8 cellular contexts compared by ENCODE assay signal in the genomic region with DNA sequence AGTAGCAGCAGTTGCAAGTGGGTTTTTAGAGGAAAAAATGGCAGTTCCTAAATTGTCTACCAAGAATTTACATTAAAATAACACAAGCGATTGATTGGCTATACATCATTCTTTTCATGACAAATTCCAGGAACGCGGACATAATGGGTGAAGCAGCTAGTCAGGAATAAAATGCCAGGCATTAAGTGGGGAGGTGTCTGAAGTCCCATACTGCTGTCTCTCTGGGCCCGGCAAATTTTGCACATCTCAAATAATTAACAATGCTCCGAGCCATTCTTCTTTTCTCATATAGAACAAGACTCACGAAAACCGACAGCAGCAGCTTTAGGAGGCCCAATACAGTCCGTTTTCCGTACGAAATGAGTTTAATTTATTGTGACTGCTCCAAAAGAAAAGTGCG. TPM values are rescaled to one million over a fixed set of nuclear protein-coding genes. Genes with fewer than 3 reads are reported as not detected.
DNase-seq lines count a peak whose midpoint lies in the region; ATAC-seq and TF ChIP-seq lines count a peak whose summit lies in the region.

No MANE protein-coding gene starts in this region.

- POLR2A ChIA-PET in activated CD8-positive, alpha-beta T cell treated with anti-CD3 and anti-CD28 coated beads for 36 hours (lab: Charles Lee), result interaction anchor here (0.6 to 5.7 kb wide), 13 partner anchors 9 to 245 kb away, joined by 3 to 60 read pairs (median 11); a partner anchor contains a TSS

- peak overlapping the region; percentile 99 for H3K4me3 ChIP-seq in iPS-11a (ENCODE audit: low read depth, low read length)

- no peak for TF ChIP-seq CTCF in activated CD8-positive, alpha-beta T cell treated with anti-CD3 and anti-CD28 coated beads for 36 hours (IDR thresholded peaks at IDR 0.05)

- no peak for ATAC-seq in activated CD8-positive, alpha-beta T cell treated with anti-CD3 and anti-CD28 coated beads for 36 hours
- no peak for ATAC-seq in stimulated activated naive B cell treated with anti-CD40 and anti-IgM and Interleukin-4, amounts not matched to agents 10 μg/mL and 1 μg/mL and 100 μg/mL, for 72 hours (replicated peaks)
- ATAC-seq in HG03469 (IDR thresholded peaks at IDR 0.05; ENCODE audit: unreplicated experiment), result no peak
- no peak for ATAC-seq in HG03159 (IDR thresholded peaks at IDR 0.05; ENCODE audit: unreplicated experiment)
- no peak for ATAC-seq in sciatic nerve

- intact Hi-C loops in activated CD8-positive, alpha-beta T cell treated with anti-CD3 and anti-CD28 coated beads for 36 hours (cut with micrococcal nuclease), result loop anchor here (1.0 to 10.0 kb wide), 3 partner anchors 15 to 495 kb away; a partner anchor contains a TSS
- intact Hi-C loops in sciatic nerve (cut with DNase I), result no loop called here

- H3K9me3 Mint-ChIP-seq in activated CD8-positive, alpha-beta T cell treated with anti-CD3 and anti-CD28 coated beads for 36 hours, result no peaks in the 10 kb centered on the region
- no peaks in the 10 kb centered on the region for H3K9me3 Mint-ChIP-seq in stimulated activated naive B cell treated with anti-CD40 and anti-IgM and Interleukin-4, amounts not matched to agents 10 μg/mL and 1 μg/mL and 100 μg/mL, for 72 hours

- peak overlapping the region; percentile 98 for H3K27ac Mint-ChIP-seq in activated CD8-positive, alpha-beta T cell treated with anti-CD3 and anti-CD28 coated beads for 36 hours
- H3K27ac Mint-ChIP-seq in stimulated activated naive B cell treated with anti-CD40 and anti-IgM and Interleukin-4, amounts not matched to agents 10 μg/mL and 1 μg/mL and 100 μg/mL, for 72 hours, result peak overlapping the region; percentile 98

- DNase-seq in NCI-H1092 treated with DMSO at 0.1 percent for 48 hours (lab: John Stamatoyannopoulos, UW) (peak; percentile 42), NCI-H1092 (lab: John Stamatoyannopoulos, UW) (no peak), sciatic nerve (ENCODE audit: low spot score) (no peak)
- DNase-seq in activated CD8-positive, alpha-beta T cell treated with anti-CD3 and anti-CD28 coated beads for 36 hours, result no peak
- DNase-seq in stimulated activated naive B cell treated with anti-CD40 and anti-IgM and Interleukin-4, amounts not matched to agents 10 μg/mL and 1 μg/mL and 100 μg/mL, for 72 hours, result no peak

- peak overlapping the region; percentile 90 for H3K4me3 Mint-ChIP-seq in activated CD8-positive, alpha-beta T cell treated with anti-CD3 and anti-CD28 coated beads for 36 hours
- peak overlapping the region; percentile 93 to 96 for H3K4me3 Mint-ChIP-seq in stimulated activated naive B cell treated with anti-CD40 and anti-IgM and Interleukin-4, amounts not matched to agents 10 μg/mL and 1 μg/mL and 100 μg/mL, for 72 hours

- peaks cover 66% of the 10 kb centered on the region for H3K36me3 Mint-ChIP-seq in activated CD8-positive, alpha-beta T cell treated with anti-CD3 and anti-CD28 coated beads for 36 hours (ENCODE audit: low read depth)
- H3K36me3 Mint-ChIP-seq in stimulated activated naive B cell treated with anti-CD40 and anti-IgM and Interleukin-4, amounts not matched to agents 10 μg/mL and 1 μg/mL and 100 μg/mL, for 72 hours, result peaks cover 31 to 49% of the 10 kb centered on the region in 2 donors

- CTCF ChIA-PET in activated CD8-positive, alpha-beta T cell treated with anti-CD3 and anti-CD28 coated beads for 36 hours (lab: Charles Lee), result interaction anchor here (0.7 to 3.9 kb wide), 16 partner anchors 9 to 242 kb away, joined by 3 to 30 read pairs (median 4); a partner anchor contains a TSS

- H3K27me3 Mint-ChIP-seq in activated CD8-positive, alpha-beta T cell treated with anti-CD3 and anti-CD28 coated beads for 36 hours, result no peaks in the 10 kb centered on the region
- no peaks in the 10 kb centered on the region for H3K27me3 Mint-ChIP-seq in stimulated activated naive B cell treated with anti-CD40 and anti-IgM and Interleukin-4, amounts not matched to agents 10 μg/mL and 1 μg/mL and 100 μg/mL, for 72 hours

- H3K4me1 Mint-ChIP-seq in activated CD8-positive, alpha-beta T cell treated with anti-CD3 and anti-CD28 coated beads for 36 hours (ENCODE audit: low read depth), result peaks cover 39% of the 10 kb centered on the region
- H3K4me1 Mint-ChIP-seq in stimulated activated naive B cell treated with anti-CD40 and anti-IgM and Interleukin-4, amounts not matched to agents 10 μg/mL and 1 μg/mL and 100 μg/mL, for 72 hours, result peaks cover 20 to 49% of the 10 kb centered on the region in 2 donors

RNA-seq across cellular contexts. Expression of a gene that starts 0.7 kb away (rescaled TPM):
- 100 to 1,000 TPM; 214 to 231 TPM for total RNA-seq in activated CD8-positive, alpha-beta T cell treated with anti-CD3 and anti-CD28 coated beads for 36 hours
- 185 TPM for total RNA-seq in sciatic nerve

RNA-seq across cellular contexts. Expression of a gene that starts 0.9 kb away (rescaled TPM):
- 10 to 100 TPM; 30.2 to 32.7 TPM for total RNA-seq in activated CD8-positive, alpha-beta T cell treated with anti-CD3 and anti-CD28 coated beads for 36 hours
- total RNA-seq in sciatic nerve, result 16.4 TPM

RNA-seq across cellular contexts. Expression of a gene that starts 15.3 kb away (rescaled TPM):
- total RNA-seq in activated CD8-positive, alpha-beta T cell treated with anti-CD3 and anti-CD28 coated beads for 36 hours, result 10 to 100 TPM; 10.4 to 11.0 TPM
- 5.1 TPM for total RNA-seq in sciatic nerve

RNA-seq across cellular contexts. Expression of a gene that starts 21.0 kb away (rescaled TPM):
- total RNA-seq in activated CD8-positive, alpha-beta T cell treated with anti-CD3 and anti-CD28 coated beads for 36 hours, result 10 to 100 TPM; 44.3 to 46.4 TPM
- total RNA-seq in sciatic nerve, result 8.3 TPM

RNA-seq across cellular contexts. Expression of a gene that starts 33.5 kb away (rescaled TPM):
- 1,000 to 10,000 TPM; 2,041 to 2,284 TPM for total RNA-seq in activated CD8-positive, alpha-beta T cell treated with anti-CD3 and anti-CD28 coated beads for 36 hours
- 737 TPM for total RNA-seq in sciatic nerve
